Comparison of ENCODE assay signal across 9 cellular contexts in genomic region chr10:70672165-70672992, GRCh38. TPM values are rescaled to one million over a fixed set of nuclear protein-coding genes. Genes with fewer than 3 reads are reported as not detected.
DNase-seq lines count a peak whose midpoint lies in the region; ATAC-seq, FAIRE-seq and TF ChIP-seq lines count a peak whose summit lies in the region.
"Had no signal": no experiment of that assay in that cellular context is flagged by ENCODE, and none has a peak within 500 bp of the region (broad histone marks: within the 10 kb centered on the region; RNA-seq: fewer than 3 reads in every experiment).

TSS of gene ADAMTS14 (plus strand) at chr10:70672506. CDS start at chr10:70672803, 297 bp downstream.

- no peak within 1 kb of the TSS for H2AK5ac ChIP-seq in H1 (ENCODE audit: low read depth, low read length)

- no peak within 1 kb of the TSS for H3K23ac ChIP-seq in H1 (ENCODE audit: insufficient read length)

- peaks cover 6% of the 10 kb centered on the region; the same call in 1 of the 2 replicates for H3K23me2 ChIP-seq in H1 (ENCODE audit: low read depth, low read length)

- no peak within 1 kb of the TSS for H3K27ac ChIP-seq in H1 (ENCODE audit: low read depth, low read length)
- no peak within 1 kb of the TSS for H3K27ac ChIP-seq in thoracic aorta

- no peak for TF ChIP-seq EP300 in H1 (IDR thresholded peaks at IDR 0.05; ENCODE audit: borderline replicate concordance in 1 of 2, low read depth in 2 of 2, low read length in 2 of 2)

- H3K79me1 ChIP-seq in H1 (ENCODE audit: low read depth, low read length) = no peaks in the 10 kb centered on the region

- H2BK120ac ChIP-seq in H1 (replicated peaks; ENCODE audit: low read depth, low read length) = no peak within 1 kb of the TSS

- peak within 1 kb of the TSS; percentile 93 for H2BK15ac ChIP-seq in H1 (ENCODE audit: low read length)

- peak within 1 kb of the TSS; percentile 56 to 90 for H3K4me2 ChIP-seq in H1 (ENCODE audit: insufficient read depth in 1 of 2, low read depth in 2 of 2, low read length in 2 of 2)

- CTCF ChIA-PET in H1 (lab: Charles Lee; ENCODE audit: partially characterized antibody) = interaction anchor here (0.6 to 2.5 kb wide), 5 partner anchors 20 to 113 kb away, joined by 3 to 6 read pairs (median 3); no protein-coding TSS in a partner anchor

- POLR2A ChIA-PET in H1 (lab: Charles Lee; ENCODE audit: partially characterized antibody) = no interaction called here

- H4K91ac ChIP-seq in H1 (replicated peaks; ENCODE audit: insufficient read length, low read length) = peak within 1 kb of the TSS; percentile 44

- H3K9ac ChIP-seq in H1 (replicated peaks in 1 of 4; ENCODE audit: extremely low read depth in 1 of 4, low read depth in 3 of 4, low read length in 3 of 4) = peak within 1 kb of the TSS in 2 of 4 experiments; percentile 25 to 49; a peak in 3 of 7 replicates

- no peak for TF ChIP-seq RAD21 in H1 (IDR thresholded peaks at IDR 0.05 in 1 of 2, conservative IDR thresholded peaks at IDR 0.05 in 1 of 2; ENCODE audit: low read depth in 2 of 2, low read length in 2 of 2)

- H4K20me1 ChIP-seq in H1 (replicated peaks in 1 of 2; ENCODE audit: control insufficient read depth in 1 of 2, insufficient read depth in 2 of 2, low read length in 2 of 2) = no peaks in the 10 kb centered on the region

- no peak within 1 kb of the TSS for H4K5ac ChIP-seq in H1 (ENCODE audit: insufficient read length, low read depth, low read length)

- H3K14ac ChIP-seq in H1 (ENCODE audit: insufficient read length) = no peak within 1 kb of the TSS

- H2BK20ac ChIP-seq in H1 (ENCODE audit: low read length) = peak within 1 kb of the TSS; percentile 9

- 6% methylated on average over 57 of the region's 99 CpGs; no CpG with 5 or more reads in 1 of the 2 experiments for WGBS in H1 (ENCODE audit: extremely low coverage in 1 of 2, insufficient coverage in 1 of 2, insufficient read length in 1 of 2, insufficient replicate concordance in 2 of 2, low coverage in 1 of 2, low lambda C conversion rate in 2 of 2, missing lambda C conversion rate in 1 of 2), 2 experiments

- H3K27me3 ChIP-seq in H1 (replicated peaks in 1 of 4; ENCODE audit: control insufficient read depth in 3 of 4, extremely low read depth in 1 of 4, insufficient read depth in 3 of 4, low read length in 3 of 4) (peaks cover 0 to 25% (median 14%) of the 10 kb centered on the region in 4 experiments; a peak in 6 of 7 replicates), thoracic aorta (replicated peaks; ENCODE audit: insufficient read depth) (no peaks in the 10 kb centered on the region)

- H3K56ac ChIP-seq in H1 (replicated peaks; ENCODE audit: insufficient read length, low read depth, low read length) = no peak within 1 kb of the TSS

- TF ChIP-seq CTCF in GM10266 (IDR thresholded peaks at IDR 0.05; ENCODE audit: control insufficient read depth, insufficient read depth, low read depth, missing control alignments) = no peak
- no peak for TF ChIP-seq CTCF in H1 (IDR thresholded peaks at IDR 0.05; ENCODE audit: control extremely low read depth in 1 of 3, insufficient read depth in 1 of 3, low read depth in 1 of 3, low read length in 3 of 3)
- no peak for TF ChIP-seq CTCF in thoracic aorta (IDR thresholded peaks at IDR 0.05)

- H3K4me3 ChIP-seq in H1 (ENCODE audit: extremely low read depth in 1 of 4, insufficient read depth in 2 of 4, low read depth in 3 of 4, low read length in 4 of 4) (peak within 1 kb of the TSS; percentile 24 to 60 (median 56)), thoracic aorta (peak within 1 kb of the TSS; percentile 55)

- H3K36me3 ChIP-seq in H1 (ENCODE audit: control insufficient read depth in 2 of 4, insufficient read depth in 4 of 4, low read length in 3 of 4) (no peaks in the 10 kb centered on the region), thoracic aorta (no peaks in the 10 kb centered on the region)

- peaks cover 3 to 11% (median 3%) of the 10 kb centered on the region in 4 experiments; a peak in 6 of 7 replicates for H3K4me1 ChIP-seq in H1 (replicated peaks in 1 of 4; ENCODE audit: control insufficient read depth in 3 of 4, insufficient read depth in 4 of 4, low read length in 3 of 4)
- H3K4me1 ChIP-seq in thoracic aorta (ENCODE audit: control insufficient read depth in 1 of 2, low read depth in 2 of 2) = peaks cover 4 to 17% of the 10 kb centered on the region in 2 donors

- peaks cover 4 to 7% of the 10 kb centered on the region in 2 experiments; a peak in 2 of 4 replicates for H3K9me3 ChIP-seq in H1 (ENCODE audit: insufficient read depth in 2 of 2, low read depth in 1 of 2, low read length in 1 of 2)
- H3K9me3 ChIP-seq in thoracic aorta = no peaks in the 10 kb centered on the region

- no peak within 1 kb of the TSS; the same call in 1 of the 2 replicates for H4K8ac ChIP-seq in H1 (ENCODE audit: extremely low read depth, insufficient read depth, low read length)

- H2BK12ac ChIP-seq in H1 (ENCODE audit: low read depth, low read length) = no peak within 1 kb of the TSS; the same call in 1 of the 2 replicates

- no peak within 1 kb of the TSS for H2BK5ac ChIP-seq in H1 (ENCODE audit: low read depth, low read length)

- ATAC-seq in thoracic aorta (ENCODE audit: insufficient number of reproducible peaks, low FRiP score, low read depth) (no peak), HG03159 (IDR thresholded peaks at IDR 0.05; ENCODE audit: unreplicated experiment) (no peak)

- no peaks in the 10 kb centered on the region for H3K79me2 ChIP-seq in H1 (ENCODE audit: control insufficient read depth in 1 of 2, insufficient read depth in 2 of 2, low read length in 2 of 2)

- H2AFZ ChIP-seq in H1 (ENCODE audit: low read length) = no peak within 1 kb of the TSS; the same call in 1 of the 2 replicates

- DNase-seq in A172 (ENCODE audit: low spot score) = peak; percentile 60
- DNase-seq in GM10266 (ENCODE audit: extremely low spot score) = peak; percentile 64
- DNase-seq in T1000 (lab: John Stamatoyannopoulos, UW) = peak; percentile 26
- DNase-seq in H1 (ENCODE audit: low read depth in 1 of 2, low spot score in 2 of 2) = peak; percentile 13 to 69
- peak; percentile 59 for DNase-seq in medulla oblongata (ENCODE audit: extremely low spot score)
- no peak for DNase-seq in thoracic aorta (ENCODE audit: low spot score)
- no peak for DNase-seq in stimulated activated CD4-positive, alpha-beta T cell treated with anti-CD3 and anti-CD28 coated beads, Interleukin-2, amount 100 ng/mL, for 48 hours

- peak within 1 kb of the TSS; percentile 28 for H3K4ac ChIP-seq in H1 (replicated peaks; ENCODE audit: insufficient read length, low read depth, low read length)

- FAIRE-seq in H1 (lab: Jason Lieb, UNC) = no peak
- FAIRE-seq: endometrium had no signal

- no peak for TF ChIP-seq POLR2A in H1 (IDR thresholded peaks at IDR 0.05; ENCODE audit: control extremely low read depth in 1 of 2, low read depth in 2 of 2, low read length in 2 of 2)

- H3K18ac ChIP-seq in H1 (ENCODE audit: extremely low read depth, low read length) = peak within 1 kb of the TSS; percentile 40; the same call in 1 of the 2 replicates

TF ChIP-seq in H1, 55 proteins besides CTCF, POLR2A, EP300 and RAD21 (continues in another document):
- TF ChIP-seq TCF12 (IDR thresholded peaks at IDR 0.05; ENCODE audit: low read depth, low read length) = no peak
- TF ChIP-seq ATF3 (IDR thresholded peaks at IDR 0.05; ENCODE audit: insufficient read depth, low read depth, low read length) = no peak
- peak; percentile 97 for TF ChIP-seq KDM4A (IDR thresholded peaks at IDR 0.05; ENCODE audit: low read depth, low read length, severe bottlenecking)
- TF ChIP-seq SP4 (IDR thresholded peaks at IDR 0.05; ENCODE audit: low read length) = no peak
- no peak for TF ChIP-seq USF2 (IDR thresholded peaks at IDR 0.05; ENCODE audit: low read length)
- peak; percentile 39 for TF ChIP-seq ASH2L (IDR thresholded peaks at IDR 0.05; ENCODE audit: low read length)
- TF ChIP-seq MAX (IDR thresholded peaks at IDR 0.05) = peak; percentile 86
- TF ChIP-seq SAP30 (IDR thresholded peaks at IDR 0.05; ENCODE audit: insufficient read depth, insufficient replicate concordance, low read length) = no peak
- TF ChIP-seq KDM1A (IDR thresholded peaks at IDR 0.05; ENCODE audit: borderline replicate concordance, low read length) = no peak
- no peak for TF ChIP-seq BCL11A (IDR thresholded peaks at IDR 0.05; ENCODE audit: low read depth in 2 of 2, low read length in 2 of 2)
- TF ChIP-seq RBBP5 (IDR thresholded peaks at IDR 0.05; ENCODE audit: borderline replicate concordance, low read depth, low read length) = no peak
- no peak for TF ChIP-seq SRF (IDR thresholded peaks at IDR 0.05; ENCODE audit: low read depth, low read length)
- TF ChIP-seq TAF1 (IDR thresholded peaks at IDR 0.05; ENCODE audit: low read depth, low read length) = 0 out of 2 replicates have a peak, but pooled peaks have one; percentile 15

RNA-seq across cellular contexts. Expression of gene ADAMTS14, which starts in this region (rescaled TPM):
- total RNA-seq in A172 (2014; rRNA removed; shearing (Covaris generic)) = 0.31 TPM in 1 of 2 replicates, not detected in the other
- 2.3 TPM in 2 replicates for total RNA-seq in H1 (2021; fragmentation: NEBNext Ultra II Directional; extraction: Animal tissue kit (Norgen Biotek cat#: 25700))
- 2.0 and 3.2 TPM in 2 replicates for polyA plus RNA-seq in H1 (2011; rRNA removed)
- 2.9 TPM for polyA plus RNA-seq in H1 (2011; cell fraction: cytosol; rRNA removed)
- polyA plus RNA-seq in H1 (2011; cell fraction: nucleus; rRNA removed) = 14.8 TPM
- polyA plus RNA-seq in H1 (2012, experiment 1 of 2) = 1.5 to 2.4 TPM (median 2.2 TPM) in 4 replicates
- 0.80 TPM for polyA plus RNA-seq in H1 (2012, experiment 2 of 2)
- 1.9 TPM for polyA plus RNA-seq in H1 (2013, experiment 1 of 2)
- 1.6 TPM for polyA plus RNA-seq in H1 (2013, experiment 2 of 2)
- polyA minus RNA-seq in H1 (2011; rRNA and poly(A)+ RNA removed) = 1.1 TPM in 2 replicates
- 1.7 TPM for polyA minus RNA-seq in H1 (2011; cell fraction: cytosol; rRNA and poly(A)+ RNA removed)
- 3.4 TPM for polyA minus RNA-seq in H1 (2011; cell fraction: nucleus; rRNA and poly(A)+ RNA removed)
- 1 to 10 TPM in 1 of 2 donors, not detected in 1; 1.3 TPM for total RNA-seq in thoracic aorta

Comparison
In these comparisons a context has a peak if more than half of its experiments do, and no peak if none do; other contexts are left out.
1. Peak in DNase-seq in A172; RNA of the gene not detected or under 1 TPM.
2. DNase-seq: peak in GM10266 (single experiment), T1000 (single experiment), H1 (2 of 2) and medulla oblongata (single experiment); none in thoracic aorta (single experiment) and stimulated activated CD4-positive, alpha-beta T cell treated with anti-CD3 and anti-CD28 coated beads, Interleukin-2, amount 100 ng/mL, for 48 hours (0 of 2).